In genomic region chr5:65482727-65483473, GRCh38 we compare ENCODE assay signal across 8 cellular contexts. TPM values are rescaled to one million over a fixed set of nuclear protein-coding genes. Genes with fewer than 3 reads are reported as not detected.
DNase-seq lines count a peak whose midpoint lies in the region; ATAC-seq, FAIRE-seq and TF ChIP-seq lines count a peak whose summit lies in the region.

No MANE protein-coding gene starts in this region.

- peak overlapping the region; percentile 88 for H2AFZ ChIP-seq in DND-41 (ENCODE audit: low read depth, low read length)

- no peaks in the 10 kb centered on the region for H4K20me1 ChIP-seq in DND-41 (ENCODE audit: insufficient read depth, low read length)

- intact Hi-C loops in esophagus muscularis mucosa (cut with DNase I) = loop anchor here (2.0 to 10.0 kb wide), 5 partner anchors 268 to 671 kb away; no protein-coding TSS in a partner anchor

- FAIRE-seq in HTR-8/SVneo (lab: Jason Lieb, UNC) = peak; percentile 16

- peak; percentile 37 for DNase-seq in DND-41
- peak; percentile 26 for DNase-seq in HTR-8/SVneo (ENCODE audit: insufficient read length, low spot score)
- peak; percentile 17 for DNase-seq in T1000 (lab: John Stamatoyannopoulos, UW)
- no peak for DNase-seq in esophagus muscularis mucosa (ENCODE audit: extremely low spot score)
- no peak for DNase-seq in GF-D8 (lab: John Stamatoyannopoulos, UW)
- no peak for DNase-seq in occipital lobe (lab: John Stamatoyannopoulos, UW)

- TF ChIP-seq EP300 in esophagus muscularis mucosa (IDR thresholded peaks at IDR 0.05) = no peak

- H3K9me3 ChIP-seq in DND-41 (ENCODE audit: insufficient read depth, low read length, severe bottlenecking) (no peaks in the 10 kb centered on the region), esophagus muscularis mucosa (no peaks in the 10 kb centered on the region), mucosa of stomach (ENCODE audit: control insufficient read depth, low read length) (no peaks in the 10 kb centered on the region)

- peak overlapping the region; percentile 43 to 80; a peak in 3 of 4 replicates for H3K4me3 ChIP-seq in DND-41 (ENCODE audit: low read depth in 1 of 2, low read length in 2 of 2)
- peak overlapping the region; percentile 53 to 73 (median 66) for H3K4me3 ChIP-seq in esophagus muscularis mucosa
- peak overlapping the region; percentile 26 for H3K4me3 ChIP-seq in mucosa of stomach (ENCODE audit: low read length)

- H3K9ac ChIP-seq in DND-41 (ENCODE audit: low read depth, low read length) = peak overlapping the region; percentile 60
- peak overlapping the region; percentile 36 for H3K9ac ChIP-seq in mucosa of stomach (ENCODE audit: low read length)

- peak overlapping the region; percentile 98 for H3K4me2 ChIP-seq in DND-41 (ENCODE audit: insufficient read depth, low read length)

- peaks cover 13% of the 10 kb centered on the region for H3K27me3 ChIP-seq in DND-41 (ENCODE audit: insufficient read depth, low read length, poor library complexity)
- no peaks in the 10 kb centered on the region for H3K27me3 ChIP-seq in esophagus muscularis mucosa
- H3K27me3 ChIP-seq in mucosa of stomach (ENCODE audit: control insufficient read depth, insufficient read depth, low read length) = no peaks in the 10 kb centered on the region

- H3K27ac ChIP-seq in DND-41 (ENCODE audit: low read length) = peak overlapping the region; percentile 84
- H3K27ac ChIP-seq in esophagus muscularis mucosa (replicated peaks in 1 of 4) = peak overlapping the region; percentile 90 to 96 (median 92)

- H3K79me2 ChIP-seq in DND-41 (ENCODE audit: insufficient read depth, low read length) = no peaks in the 10 kb centered on the region

- H3K36me3 ChIP-seq in DND-41 (ENCODE audit: insufficient read depth, low read length) (no peaks in the 10 kb centered on the region), esophagus muscularis mucosa (no peaks in the 10 kb centered on the region), mucosa of stomach (ENCODE audit: control insufficient read depth, insufficient read depth, low read length) (no peaks in the 10 kb centered on the region)

- whole genome bisulfite sequencing in esophagus muscularis mucosa = 1% methylated on average over 12 of the region's 12 CpGs

- TF ChIP-seq POLR2A in esophagus muscularis mucosa (IDR thresholded peaks at IDR 0.05; ENCODE audit: low read depth) = no peak

- H3K4me1 ChIP-seq in DND-41 (ENCODE audit: insufficient read depth, low read length) (peaks cover 34% of the 10 kb centered on the region), esophagus muscularis mucosa (peaks cover 10 to 35% (median 26%) of the 10 kb centered on the region in 4 donors), mucosa of stomach (ENCODE audit: control insufficient read depth, insufficient read depth, low read length) (no peaks in the 10 kb centered on the region)

- ATAC-seq in DND-41 (ENCODE audit: insufficient read depth, low read depth) (peak; percentile 47), GM21367 (IDR thresholded peaks at IDR 0.05; ENCODE audit: unreplicated experiment) (no peak)

- TF ChIP-seq CTCF in DND-41 (IDR thresholded peaks at IDR 0.05; ENCODE audit: borderline replicate concordance, extremely low read depth, low read length, poor library complexity, severe bottlenecking) (no peak), esophagus muscularis mucosa (IDR thresholded peaks at IDR 0.05) (no peak)

RNA-seq across cellular contexts. Expression of gene ADAMTS6, which starts 1.2 kb away (rescaled TPM):
- 1 to 10 TPM; 1.4 to 4.2 (median 2.7) TPM for total RNA-seq in esophagus muscularis mucosa
- 17.5 TPM for total RNA-seq in occipital lobe

Comparison
In these comparisons a context has a peak if more than half of its experiments do, and no peak if none do; other contexts are left out.
1. DNase-seq: peak in DND-41 (single experiment), HTR-8/SVneo (single experiment) and T1000 (single experiment); none in esophagus muscularis mucosa (single experiment), GF-D8 (single experiment) and occipital lobe (single experiment).
2. Peak in every context shown above with its lines, with median percentiles within 50 percentile points of each other: H3K4me3 ChIP-seq.